Comparison of ENCODE assay signal across 8 cellular contexts in genomic region chr12:122979908-122980191, GRCh38. TPM values are rescaled to one million over a fixed set of nuclear protein-coding genes. Genes with fewer than 3 reads are reported as not detected.
DNase-seq lines count a peak whose midpoint lies in the region; ATAC-seq and TF ChIP-seq lines count a peak whose summit lies in the region.

No MANE protein-coding gene starts in this region.

- no peaks in the 10 kb centered on the region for H3K9me3 ChIP-seq in CD4-positive, CD25-positive, alpha-beta regulatory T cell (ENCODE audit: control insufficient read depth in 2 of 2, low read length in 2 of 2)
- no peaks in the 10 kb centered on the region for H3K9me3 ChIP-seq in KOPT-K1 (ENCODE audit: insufficient read depth, low read length, poor library complexity, severe bottlenecking)

- peaks cover 77% of the 10 kb centered on the region for H3K4me1 ChIP-seq in CD4-positive, CD25-positive, alpha-beta regulatory T cell (ENCODE audit: control insufficient read depth, insufficient read depth, low read length, poor library complexity, severe bottlenecking)

- H3K36me3 Mint-ChIP-seq in CD4-positive, CD25-positive, alpha-beta regulatory T cell: peaks cover under 1% of the 10 kb centered on the region
- no peaks in the 10 kb centered on the region for H3K36me3 Mint-ChIP-seq in nephron (ENCODE audit: low read depth)

- DNase-seq in CD4-positive, CD25-positive, alpha-beta regulatory T cell: peak in 1 of 3 donors; percentile 20
- DNase-seq in choroid plexus epithelial cell (ENCODE audit: low read depth): peak; percentile 21
- no peak for DNase-seq in effector CD4-positive, alpha-beta T cell
- DNase-seq in NCI-H69 (lab: John Stamatoyannopoulos, UW): no peak
- no peak for DNase-seq in activated gamma-delta T cell treated with Interleukin-2 at 50 U/mL for 16 hours

- no peaks in the 10 kb centered on the region for H3K9me3 Mint-ChIP-seq in CD4-positive, CD25-positive, alpha-beta regulatory T cell
- H3K9me3 Mint-ChIP-seq in nephron: no peaks in the 10 kb centered on the region

- TF ChIP-seq CTCF in choroid plexus epithelial cell (conservative IDR thresholded peaks at IDR 0.05; ENCODE audit: low read depth, low read length): no peak
- no peak for TF ChIP-seq CTCF in nephron (IDR thresholded peaks at IDR 0.05; ENCODE audit: unreplicated experiment in 3 of 3)

- H3K4me1 Mint-ChIP-seq in CD4-positive, CD25-positive, alpha-beta regulatory T cell: peaks cover 5 to 74% (median 26%) of the 10 kb centered on the region in 4 donors
- peaks cover 47% of the 10 kb centered on the region for H3K4me1 Mint-ChIP-seq in nephron

- peak overlapping the region; percentile 70 for H3K4me3 ChIP-seq in CD4-positive, CD25-positive, alpha-beta regulatory T cell (ENCODE audit: low read depth, low read length)
- H3K4me3 ChIP-seq in choroid plexus epithelial cell (ENCODE audit: low read depth, low read length): peak overlapping the region; percentile 86

- no peaks in the 10 kb centered on the region for H3K27me3 ChIP-seq in CD4-positive, CD25-positive, alpha-beta regulatory T cell (ENCODE audit: control insufficient read depth, insufficient read depth, low read length)

- peaks cover 4% of the 10 kb centered on the region for H3K27me3 Mint-ChIP-seq in CD4-positive, CD25-positive, alpha-beta regulatory T cell
- no peaks in the 10 kb centered on the region for H3K27me3 Mint-ChIP-seq in nephron (ENCODE audit: low read depth)

- H3K27ac Mint-ChIP-seq in CD4-positive, CD25-positive, alpha-beta regulatory T cell: peak overlapping the region; percentile 74 to 96 (median 87)
- H3K27ac Mint-ChIP-seq in nephron: peak overlapping the region; percentile 86 to 97 (median 87)

- no peak for ATAC-seq in CD4-positive, CD25-positive, alpha-beta regulatory T cell (ENCODE audit: low read depth in 2 of 2)
- no peak for ATAC-seq in GM18861 (IDR thresholded peaks at IDR 0.05; ENCODE audit: unreplicated experiment)

- H3K4me3 Mint-ChIP-seq in CD4-positive, CD25-positive, alpha-beta regulatory T cell: peak overlapping the region; percentile 88 to 94 (median 91)
- H3K4me3 Mint-ChIP-seq in nephron: peak overlapping the region; percentile 91 to 94 (median 93)

- H3K36me3 ChIP-seq in CD4-positive, CD25-positive, alpha-beta regulatory T cell (ENCODE audit: control insufficient read depth, insufficient read depth, low read length): peaks cover 6% of the 10 kb centered on the region
- H3K36me3 ChIP-seq in KOPT-K1 (ENCODE audit: insufficient read depth, low read length): peaks cover 59% of the 10 kb centered on the region

- peak overlapping the region; percentile 67 for H3K27ac ChIP-seq in CD4-positive, CD25-positive, alpha-beta regulatory T cell (ENCODE audit: insufficient read depth, low read length, poor library complexity, severe bottlenecking)
- H3K27ac ChIP-seq in KOPT-K1 (ENCODE audit: low read depth, low read length, poor library complexity, severe bottlenecking): peak overlapping the region; percentile 90

RNA-seq across cellular contexts. Expression of gene ARL6IP4, which starts 0.6 kb away (rescaled TPM):
- total RNA-seq in CD4-positive, CD25-positive, alpha-beta regulatory T cell: 131 TPM
- polyA plus RNA-seq in CD4-positive, CD25-positive, alpha-beta regulatory T cell: 100 to 1,000 TPM; 208 to 237 (median 223) TPM

RNA-seq across cellular contexts. Expression of gene OGFOD2, which starts 4.8 kb away (rescaled TPM):
- total RNA-seq in CD4-positive, CD25-positive, alpha-beta regulatory T cell: 20.6 TPM
- polyA plus RNA-seq in CD4-positive, CD25-positive, alpha-beta regulatory T cell: 10 to 100 TPM; 12.5 to 17.4 (median 14.2) TPM

RNA-seq across cellular contexts. Expression of gene ABCB9, which starts 13.6 kb away (rescaled TPM):
- 5.3 TPM for total RNA-seq in CD4-positive, CD25-positive, alpha-beta regulatory T cell
- under 1 TPM; 0.47 to 0.98 (median 0.83) TPM for polyA plus RNA-seq in CD4-positive, CD25-positive, alpha-beta regulatory T cell
